In the genomic region with DNA sequence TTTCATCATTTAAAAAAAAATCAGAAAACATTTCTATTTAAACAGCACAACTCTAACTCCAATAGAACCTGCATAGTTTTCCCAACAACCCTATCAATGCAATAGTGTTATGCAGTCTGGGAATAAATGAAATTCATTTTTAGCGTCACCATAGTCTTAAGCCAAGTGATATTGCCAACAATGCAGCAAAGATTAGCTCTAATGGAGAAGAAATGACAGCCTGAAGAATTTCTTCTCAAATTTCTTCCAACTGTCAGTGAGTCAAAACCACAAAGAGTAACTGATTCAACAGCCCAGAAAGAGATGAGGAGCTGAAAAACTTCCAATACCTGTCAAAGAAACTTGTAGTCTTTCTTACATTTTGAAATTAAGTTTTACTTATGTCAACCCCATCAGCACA, we compare ENCODE assay signal across 22 cellular contexts. TPM values are rescaled to one million over a fixed set of nuclear protein-coding genes. Genes with fewer than 3 reads are reported as not detected.
DNase-seq lines count a peak whose midpoint lies in the region; ATAC-seq and TF ChIP-seq lines count a peak whose summit lies in the region.
"Had no signal": no experiment of that assay in that cellular context is flagged by ENCODE, and none has a peak within 500 bp of the region (broad histone marks: within the 10 kb centered on the region; RNA-seq: fewer than 3 reads in every experiment).

No MANE protein-coding gene starts in this region.

- intact Hi-C loops in left lung (cut with DNase I) = no loop called here

- H3K4me1 ChIP-seq in left lung = no peaks in the 10 kb centered on the region
- H3K4me1 ChIP-seq: body of pancreas had no signal

- no peaks in the 10 kb centered on the region for H3K27me3 ChIP-seq in left lung
- H3K27me3 ChIP-seq: body of pancreas had no signal

- H3K27ac Mint-ChIP-seq in glutamatergic neuron (ENCODE audit: unreplicated experiment) = no peak overlapping the region
- H3K27ac Mint-ChIP-seq: mesothelial cell of epicardium; stimulated activated naive CD8-positive, alpha-beta T cell treated with anti-CD3 and anti-CD28 coated beads, Interleukin-15, Interleukin-2, amounts not matched to agents 100 ng/mL and 50 ng/mL, for 24 hours had no signal

- H3K4me3 ChIP-seq in AG10803 (ENCODE audit: low read length) (no peak overlapping the region), left lung (no peak overlapping the region)
- H3K4me3 ChIP-seq: body of pancreas had no signal

- H3K36me3 Mint-ChIP-seq in glutamatergic neuron (ENCODE audit: unreplicated experiment) = no peaks in the 10 kb centered on the region
- H3K36me3 Mint-ChIP-seq: mesothelial cell of epicardium had no signal

- no peak overlapping the region for H3K27ac ChIP-seq in left lung
- H3K27ac ChIP-seq: body of pancreas had no signal

- ATAC-seq in left lung = peak; percentile 47
- ATAC-seq: body of pancreas had no signal

- no peak for TF ChIP-seq CTCF in AG10803 (conservative IDR thresholded peaks at IDR 0.05; ENCODE audit: low read length)
- TF ChIP-seq CTCF in left lung (IDR thresholded peaks at IDR 0.05) = no peak
- no peak for TF ChIP-seq CTCF in glutamatergic neuron (IDR thresholded peaks at IDR 0.05; ENCODE audit: partially characterized antibody, unreplicated experiment)

- no peaks in the 10 kb centered on the region for H3K36me3 ChIP-seq in left lung

- H3K9me3 ChIP-seq in left lung = no peaks in the 10 kb centered on the region
- H3K9me3 ChIP-seq: body of pancreas had no signal

- no peaks in the 10 kb centered on the region for H3K9me3 Mint-ChIP-seq in glutamatergic neuron (ENCODE audit: unreplicated experiment)
- H3K9me3 Mint-ChIP-seq: stimulated activated naive CD8-positive, alpha-beta T cell treated with anti-CD3 and anti-CD28 coated beads, Interleukin-15, Interleukin-2, amounts not matched to agents 100 ng/mL and 50 ng/mL, for 24 hours had no signal

- no peak overlapping the region for H3K4me3 Mint-ChIP-seq in glutamatergic neuron (ENCODE audit: unreplicated experiment)
- H3K4me3 Mint-ChIP-seq: mesothelial cell of epicardium; neural crest cell; stimulated activated naive CD8-positive, alpha-beta T cell treated with anti-CD3 and anti-CD28 coated beads, Interleukin-15, Interleukin-2, amounts not matched to agents 100 ng/mL and 50 ng/mL, for 24 hours had no signal

- peaks cover 1% of the 10 kb centered on the region for H3K4me1 Mint-ChIP-seq in glutamatergic neuron (ENCODE audit: low read depth, unreplicated experiment)
- H3K4me1 Mint-ChIP-seq: mesothelial cell of epicardium, neural crest cell had no signal

- no peaks in the 10 kb centered on the region for H3K27me3 Mint-ChIP-seq in glutamatergic neuron (ENCODE audit: unreplicated experiment)
- H3K27me3 Mint-ChIP-seq: stimulated activated naive CD8-positive, alpha-beta T cell treated with anti-CD3 and anti-CD28 coated beads, Interleukin-15, Interleukin-2, amounts not matched to agents 100 ng/mL and 50 ng/mL, for 24 hours had no signal

- DNase-seq in AG10803 (ENCODE audit: low read depth) (peak; percentile 46), OCI-M1 (lab: John Stamatoyannopoulos, UW) (peak; percentile 48), fibroblast of gingiva (ENCODE audit: low read depth) (peak; percentile 82), left lung (no peak), SIG-M5 (lab: John Stamatoyannopoulos, UW) (no peak), retina (no peak), glutamatergic neuron (no peak)
- DNase-seq in stimulated activated CD4-positive, alpha-beta T cell treated with anti-CD3 and anti-CD28 coated beads, Interleukin-2, amount 100 ng/mL, for 24 hours = no peak
- DNase-seq: activated CD4-positive, alpha-beta T cell treated with anti-CD3 and anti-CD28 coated beads for 4 hours; activated CD8-positive, alpha-beta memory T cell treated with anti-CD3 and anti-CD28 coated beads, Interleukin-2, amount 50 U/mL, for 48 hours; activated naive CD4-positive, alpha-beta T cell treated with Interleukin-2 at 50 U/mL for 16 hours; body of pancreas; erythroblast; hippocampal formation; kidney; NCI-H1694 treated with DMSO at 0.1 percent for 48 hours; NCI-H510A treated with DMSO at 0.1 percent for 48 hours; T1000 had no signal

RNA-seq across cellular contexts. Expression of gene PTPRR, which starts 50.9 kb away (rescaled TPM):
- total RNA-seq in left lung = 1 to 10 TPM in 1 of 2 donors, under 1 TPM in 1; 0.68 to 1.4 TPM
- total RNA-seq in glutamatergic neuron (ENCODE audit: unreplicated experiment) = 0.34 TPM
- total RNA-seq: G401 had no signal

Comparison
In these comparisons a context has a peak if more than half of its experiments do, and no peak if none do; other contexts are left out.
1. DNase-seq: peak in AG10803 (single experiment), OCI-M1 (single experiment) and fibroblast of gingiva (single experiment); none in left lung (0 of 2), SIG-M5 (single experiment), retina (single experiment), glutamatergic neuron (single experiment) and stimulated activated CD4-positive, alpha-beta T cell treated with anti-CD3 and anti-CD28 coated beads, Interleukin-2, amount 100 ng/mL, for 24 hours (0 of 2).